Comparison of ENCODE assay signal across 8 cellular contexts in the genomic region with DNA sequence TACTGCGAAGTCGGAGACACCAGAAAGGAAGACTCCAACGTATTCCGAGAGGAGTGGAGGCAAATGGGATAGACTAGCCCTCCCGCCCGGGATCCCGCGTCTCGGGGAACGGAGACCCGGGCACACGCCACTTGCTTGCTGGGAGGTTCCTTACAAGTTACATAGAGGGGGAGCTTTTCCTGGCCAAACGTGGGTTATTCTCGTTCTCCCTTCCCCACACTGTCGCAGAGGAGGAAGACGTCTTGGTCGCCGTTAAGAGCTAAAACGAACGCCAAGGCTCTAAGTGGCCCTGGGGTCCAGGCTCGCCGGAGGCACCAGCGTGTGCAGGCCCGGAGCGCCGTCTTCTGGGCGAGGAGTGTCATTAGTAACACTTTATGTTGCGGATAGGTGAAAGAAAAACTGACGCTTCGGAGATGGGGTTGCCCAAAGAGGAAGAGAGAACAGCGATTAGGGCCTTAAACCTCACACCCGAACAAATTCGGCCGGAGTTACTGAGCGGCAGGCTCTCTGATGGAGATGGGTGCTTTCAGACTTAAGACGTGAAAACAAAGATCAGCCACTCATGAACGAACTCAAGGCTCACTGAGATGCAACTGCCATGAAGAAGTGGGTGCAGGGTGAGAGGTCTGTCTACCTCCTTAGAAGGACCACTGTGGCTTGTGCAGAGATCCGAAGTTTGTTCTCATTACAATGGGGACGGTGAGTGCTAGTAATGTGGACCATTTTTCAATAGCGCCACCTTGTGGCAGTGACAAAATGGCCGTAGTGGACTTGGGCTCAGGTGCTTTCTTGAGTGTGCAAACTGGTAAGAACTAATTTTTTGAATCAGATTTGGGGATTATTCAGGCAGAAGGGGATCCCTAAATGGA. TPM values are rescaled to one million over a fixed set of nuclear protein-coding genes. Genes with fewer than 3 reads are reported as not detected.
A peak's percentile ranks its signal among the peaks of the same experiment; 100 is the strongest.
DNase-seq lines count a peak whose midpoint lies in the region; ATAC-seq, FAIRE-seq and TF ChIP-seq lines count a peak whose summit lies in the region.

No MANE protein-coding gene starts in this region.

- H3K4me3 Mint-ChIP-seq in immature natural killer cell, result peak overlapping the region; percentile 87 to 96 (median 91)

- POLR2A ChIA-PET in A549 (lab: Yijun Ruan, JAX), result interaction anchor here (1.0 to 2.1 kb wide), 3 partner anchors 11 to 93 kb away, joined by 3 to 13 read pairs (median 6); a partner anchor contains a TSS

- H3K27me3 ChIP-seq in bronchial epithelial cell (ENCODE audit: control insufficient read depth, insufficient read depth, low read length), result no peaks in the 10 kb centered on the region

- under 1% methylated on average over 24 of the region's 41 CpGs for WGBS in A549 (ENCODE audit: missing lambda C conversion rate)

- no peaks in the 10 kb centered on the region for H3K4me1 ChIP-seq in A549

- no peak for FAIRE-seq in A549 (lab: Jason Lieb, UNC)
- FAIRE-seq in bronchial epithelial cell (lab: Jason Lieb, UNC), result no peak

- no peaks in the 10 kb centered on the region for H3K9me3 ChIP-seq in A549

- no peaks in the 10 kb centered on the region for H3K36me3 Mint-ChIP-seq in immature natural killer cell

- no peaks in the 10 kb centered on the region for H3K36me3 ChIP-seq in bronchial epithelial cell (ENCODE audit: control insufficient read depth, insufficient read depth, low read length)

- peak; percentile 67 to 74 for TF ChIP-seq RAD21 in A549 (conservative IDR thresholded peaks at IDR 0.05 in 1 of 2, IDR thresholded peaks at IDR 0.05 in 1 of 2)

- DNase-seq in A549 (ENCODE audit: low read depth in 1 of 2, low spot score in 1 of 2), result peak; percentile 46 to 83
- DNase-seq in NCI-H2107 treated with DMSO at 0.1 percent for 48 hours (lab: John Stamatoyannopoulos, UW; ENCODE audit: unreplicated experiment), result peak; percentile 11
- DNase-seq in bronchial epithelial cell (ENCODE audit: low read depth), result peak; percentile 76
- DNase-seq in immature natural killer cell, result peak; percentile 71 to 78 (median 76)
- peak; percentile 64 for DNase-seq in smooth muscle cell of the brain vasculature (ENCODE audit: low read depth, low spot score)

- CTCF ChIA-PET in A549 (lab: Yijun Ruan, JAX), result interaction anchor here (0.5 to 3.8 kb wide), 30 partner anchors 9 to 646 kb away, joined by 3 to 19 read pairs (median 4); a partner anchor contains a TSS

- peak overlapping the region; percentile 97 for H3K4me2 ChIP-seq in A549

- H3K27ac Mint-ChIP-seq in immature natural killer cell, result peak overlapping the region; percentile 55 to 85 (median 76)

- H3K4me3 ChIP-seq in A549 (peak overlapping the region; percentile 85), bronchial epithelial cell (ENCODE audit: low read depth, low read length) (peak overlapping the region; percentile 43)

- ATAC-seq in A549 (peak; percentile 93 to 94), GM18511 (IDR thresholded peaks at IDR 0.05; ENCODE audit: unreplicated experiment) (peak; percentile 86), HG03060 (IDR thresholded peaks at IDR 0.05; ENCODE audit: low read depth, unreplicated experiment) (peak; percentile 56)

- peaks cover 14 to 19% of the 10 kb centered on the region in 2 donors for H3K4me1 Mint-ChIP-seq in immature natural killer cell

- peaks cover 15 to 17% (median 16%) of the 10 kb centered on the region in 3 donors for H3K27me3 Mint-ChIP-seq in immature natural killer cell (ENCODE audit: low read depth in 3 of 3)

- no peak for TF ChIP-seq POLR2A in A549 (IDR thresholded peaks at IDR 0.05; ENCODE audit: low read length)

- TF ChIP-seq CTCF in A549 (IDR thresholded peaks at IDR 0.05) (peak; percentile 67; the same call in 2 of the 3 replicates), VCaP (conservative IDR thresholded peaks at IDR 0.05) (peak; percentile 94), bronchial epithelial cell (IDR thresholded peaks at IDR 0.05; ENCODE audit: insufficient read depth, low read length, severe bottlenecking) (peak; percentile 79)

- H3K9me3 Mint-ChIP-seq in immature natural killer cell, result peaks cover 0 to 1% (median 0%) of the 10 kb centered on the region in 6 donors

- no peak for TF ChIP-seq EP300 in A549 (IDR thresholded peaks at IDR 0.05)

- H3K27ac ChIP-seq in A549 (peak overlapping the region; percentile 63 to 83), VCaP (peak overlapping the region; percentile 65)

TF ChIP-seq in A549, 52 proteins besides CTCF, POLR2A, EP300 and RAD21:
- TF ChIP-seq JUN (IDR thresholded peaks at IDR 0.05) (peak in 1 of 2 experiments; percentile 41; a peak in 1 of 5 replicates), CBX8 (IDR thresholded peaks at IDR 0.05) (no peak), SMC3 (IDR thresholded peaks at IDR 0.05) (peak; percentile 58), KDM1A (IDR thresholded peaks at IDR 0.05; ENCODE audit: low read depth) (no peak)
- TF ChIP-seq, protein P1, sequence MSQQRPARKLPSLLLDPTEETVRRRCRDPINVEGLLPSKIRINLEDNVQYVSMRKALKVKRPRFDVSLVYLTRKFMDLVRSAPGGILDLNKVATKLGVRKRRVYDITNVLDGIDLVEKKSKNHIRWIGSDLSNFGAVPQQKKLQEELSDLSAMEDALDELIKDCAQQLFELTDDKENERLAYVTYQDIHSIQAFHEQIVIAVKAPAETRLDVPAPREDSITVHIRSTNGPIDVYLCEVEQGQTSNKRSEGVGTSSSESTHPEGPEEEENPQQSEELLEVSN (IDR thresholded peaks at IDR 0.05; ENCODE audit: borderline replicate concordance, low read depth), result 0 out of 2 replicates have a peak, but pooled peaks have one; percentile 27
- TF ChIP-seq, protein P2, sequence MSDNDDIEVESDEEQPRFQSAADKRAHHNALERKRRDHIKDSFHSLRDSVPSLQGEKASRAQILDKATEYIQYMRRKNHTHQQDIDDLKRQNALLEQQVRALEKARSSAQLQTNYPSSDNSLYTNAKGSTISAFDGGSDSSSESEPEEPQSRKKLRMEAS (IDR thresholded peaks at IDR 0.05), result peak; percentile 38; the same call in 1 of the 2 replicates
- TF ChIP-seq, protein P3, sequence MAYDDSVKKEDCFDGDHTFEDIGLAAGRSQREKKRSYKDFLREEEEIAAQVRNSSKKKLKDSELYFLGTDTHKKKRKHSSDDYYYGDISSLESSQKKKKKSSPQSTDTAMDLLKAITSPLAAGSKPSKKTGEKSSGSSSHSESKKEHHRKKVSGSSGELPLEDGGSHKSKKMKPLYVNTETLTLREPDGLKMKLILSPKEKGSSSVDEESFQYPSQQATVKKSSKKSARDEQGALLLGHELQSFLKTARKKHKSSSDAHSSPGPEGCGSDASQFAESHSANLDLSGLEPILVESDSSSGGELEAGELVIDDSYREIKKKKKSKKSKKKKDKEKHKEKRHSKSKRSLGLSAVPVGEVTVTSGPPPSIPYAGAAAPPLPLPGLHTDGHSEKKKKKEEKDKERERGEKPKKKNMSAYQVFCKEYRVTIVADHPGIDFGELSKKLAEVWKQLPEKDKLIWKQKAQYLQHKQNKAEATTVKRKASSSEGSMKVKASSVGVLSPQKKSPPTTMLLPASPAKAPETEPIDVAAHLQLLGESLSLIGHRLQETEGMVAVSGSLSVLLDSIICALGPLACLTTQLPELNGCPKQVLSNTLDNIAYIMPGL (CRISPR knock-in tag; IDR thresholded peaks at IDR 0.05; ENCODE audit: borderline replicate concordance), result no peak
TF ChIP-seq in A549: peak in this region for 4.

RNA-seq across cellular contexts. Expression of a gene that starts 11.7 kb away (rescaled TPM):
- polyA plus RNA-seq in A549 (2011; rRNA removed), result 0.74 and 0.94 TPM in 2 replicates
- 0.12 and 0.18 TPM in 2 replicates for polyA plus RNA-seq in A549 (2012; cell fraction: cytosol; rRNA removed)
- 0.10 and 0.12 TPM in 2 replicates for polyA plus RNA-seq in A549 (2012; cell fraction: nucleus; rRNA removed)
- polyA plus RNA-seq in A549 (2017; fragmentation: RNase III; extraction: RNeasy Plus Mini Kit Qiagen cat#74134 plus additional on column Dnase treatment), result 0.18 to 0.29 TPM (median 0.27 TPM) in 3 replicates
- polyA minus RNA-seq in A549 (2011; rRNA and poly(A)+ RNA removed), result 0.62 and 0.63 TPM in 2 replicates
- total RNA-seq in bronchial epithelial cell, result 3.8 and 3.9 TPM in 2 replicates
- not detected for polyA plus RNA-seq in immature natural killer cell

RNA-seq across cellular contexts. Expression of a gene that starts 28.2 kb away (rescaled TPM):
- polyA plus RNA-seq in A549 (2011; rRNA removed) (not detected in 2 replicates), A549 (2017; fragmentation: RNase III; extraction: RNeasy Plus Mini Kit Qiagen cat#74134 plus additional on column Dnase treatment) (not detected in 3 replicates), immature natural killer cell (not detected)
- polyA plus RNA-seq in A549 (2012; cell fraction: cytosol; rRNA removed), result not detected in 2 replicates
- polyA plus RNA-seq in A549 (2012; cell fraction: nucleus; rRNA removed), result not detected in 2 replicates
- not detected in 2 replicates for polyA minus RNA-seq in A549 (2011; rRNA and poly(A)+ RNA removed)
- total RNA-seq in bronchial epithelial cell, result not detected in 2 replicates

Comparison
In these comparisons a context has a peak if more than half of its experiments do, and no peak if none do; other contexts are left out.
1. Peak in every context shown above with its lines: DNase-seq, ATAC-seq, H3K4me3 ChIP-seq and H3K27ac ChIP-seq.
2. DNase-seq: peak in every context shown above with its lines; median percentile 76 in bronchial epithelial cell; 76 in immature natural killer cell; 64 in A549; 64 in smooth muscle cell of the brain vasculature; 11 in NCI-H2107 treated with DMSO at 0.1 percent for 48 hours.